Comparison of ENCODE assay signal across 8 cellular contexts in genomic region chrX:16671005-16671404, GRCh38. TPM values are rescaled to one million over a fixed set of nuclear protein-coding genes. Genes with fewer than 3 reads are reported as not detected.
DNase-seq lines count a peak whose midpoint lies in the region; ATAC-seq and TF ChIP-seq lines count a peak whose summit lies in the region.

No MANE protein-coding gene starts in this region.

- H3K27ac ChIP-seq in heart right ventricle (no peak overlapping the region), tibial nerve (no peak overlapping the region)

- H3K4me3 ChIP-seq in heart right ventricle (no peak overlapping the region), tibial nerve (no peak overlapping the region)

- ATAC-seq in heart right ventricle: no peak

- H3K9me3 ChIP-seq in heart right ventricle: no peaks in the 10 kb centered on the region
- H3K9me3 ChIP-seq in tibial nerve: no peaks in the 10 kb centered on the region

- H3K36me3 ChIP-seq in heart right ventricle (peaks cover 0 to 43% (median 0%) of the 10 kb centered on the region in 9 donors), tibial nerve (peaks cover 0 to 14% (median 0%) of the 10 kb centered on the region in 3 donors)

- DNase-seq in NCI-H82 (lab: John Stamatoyannopoulos, UW): peak; percentile 59
- DNase-seq in NCI-H82 treated with DMSO at 0.1 percent for 48 hours (lab: John Stamatoyannopoulos, UW; ENCODE audit: unreplicated experiment): no peak
- DNase-seq in activated CD4-positive, alpha-beta T cell treated with anti-CD3 and anti-CD28 coated beads, Interleukin-2, amount 10 ng/mL, durations not matched to agents 24 days and 14 days: peak; percentile 70
- no peak for DNase-seq in heart right ventricle
- DNase-seq in tibial nerve (ENCODE audit: low spot score in 2 of 2): peak in 1 of 2 donors; percentile 28
- no peak for DNase-seq in activated CD4-positive, CD25-positive, alpha-beta regulatory T cell treated with anti-CD3 and anti-CD28 coated beads, Interleukin-2, amount 50 U/mL, for 72 hours
- DNase-seq in activated effector memory CD4-positive, alpha-beta T cell treated with Interleukin-2 at 50 U/mL for 16 hours: no peak

- TF ChIP-seq CTCF in LNCAP (IDR thresholded peaks at IDR 0.05): peak; percentile 39; the same call in 1 of the 2 replicates
- peak in 7 of 9 donors; percentile 14 to 48 (median 40) for TF ChIP-seq CTCF in heart right ventricle (IDR thresholded peaks at IDR 0.05)
- TF ChIP-seq CTCF in tibial nerve (IDR thresholded peaks at IDR 0.05): peak in 3 of 5 experiments; percentile 18 to 40 (median 20)

- no peak for TF ChIP-seq EP300 in tibial nerve (IDR thresholded peaks at IDR 0.05)

- H3K27me3 ChIP-seq in heart right ventricle (peaks cover 0 to 32% (median 0%) of the 10 kb centered on the region in 7 donors), tibial nerve (peaks cover 0 to 13% of the 10 kb centered on the region in 2 donors)

- no peaks in the 10 kb centered on the region for H3K4me1 Mint-ChIP-seq in activated CD4-positive, alpha-beta T cell treated with anti-CD3 and anti-CD28 coated beads, Interleukin-2, amount 10 ng/mL, durations not matched to agents 24 days and 14 days

- intact Hi-C loops in activated CD4-positive, alpha-beta T cell treated with anti-CD3 and anti-CD28 coated beads, Interleukin-2, amount 10 ng/mL, durations not matched to agents 24 days and 14 days (cut with micrococcal nuclease): loop anchor here (2.0 to 10.0 kb wide), 2 partner anchors 226 to 546 kb away; partner anchors contain the start of gene GRPR
- intact Hi-C loops in heart right ventricle (cut with DNase I): loop anchor here in 1 of 10 donors (10.0 kb wide), 1 partner anchor 546 kb away; the partner anchor contains the start of gene GRPR

- H3K27ac Mint-ChIP-seq in activated CD4-positive, alpha-beta T cell treated with anti-CD3 and anti-CD28 coated beads, Interleukin-2, amount 10 ng/mL, durations not matched to agents 24 days and 14 days: no peak overlapping the region

- H3K4me1 ChIP-seq in heart right ventricle: no peaks in the 10 kb centered on the region
- no peaks in the 10 kb centered on the region for H3K4me1 ChIP-seq in tibial nerve

- no peak for TF ChIP-seq POLR2A in tibial nerve (IDR thresholded peaks at IDR 0.05)

- no peaks in the 10 kb centered on the region for H3K27me3 Mint-ChIP-seq in activated CD4-positive, alpha-beta T cell treated with anti-CD3 and anti-CD28 coated beads, Interleukin-2, amount 10 ng/mL, durations not matched to agents 24 days and 14 days

- peaks cover 2% of the 10 kb centered on the region for H3K36me3 Mint-ChIP-seq in activated CD4-positive, alpha-beta T cell treated with anti-CD3 and anti-CD28 coated beads, Interleukin-2, amount 10 ng/mL, durations not matched to agents 24 days and 14 days (ENCODE audit: low read depth)

- no peaks in the 10 kb centered on the region for H3K9me3 Mint-ChIP-seq in activated CD4-positive, alpha-beta T cell treated with anti-CD3 and anti-CD28 coated beads, Interleukin-2, amount 10 ng/mL, durations not matched to agents 24 days and 14 days

- no peak overlapping the region for H3K4me3 Mint-ChIP-seq in activated CD4-positive, alpha-beta T cell treated with anti-CD3 and anti-CD28 coated beads, Interleukin-2, amount 10 ng/mL, durations not matched to agents 24 days and 14 days

RNA-seq across cellular contexts. Expression of gene S100G, which starts 21.0 kb away (rescaled TPM):
- not detected in 2 replicates for total RNA-seq in activated CD4-positive, alpha-beta T cell treated with anti-CD3 and anti-CD28 coated beads, Interleukin-2, amount 10 ng/mL, durations not matched to agents 24 days and 14 days
- total RNA-seq in heart right ventricle (not detected), tibial nerve (not detected)
- not detected for polyA plus RNA-seq in heart right ventricle

RNA-seq across cellular contexts. Expression of gene CTPS2, which starts 41.5 kb away (rescaled TPM):
- 6.3 and 6.6 TPM in 2 replicates for total RNA-seq in activated CD4-positive, alpha-beta T cell treated with anti-CD3 and anti-CD28 coated beads, Interleukin-2, amount 10 ng/mL, durations not matched to agents 24 days and 14 days
- 1 to 10 TPM; 4.3 to 6.8 (median 5.2) TPM for total RNA-seq in heart right ventricle
- polyA plus RNA-seq in heart right ventricle: 10 to 100 TPM in 1 of 2 donors, 1 to 10 TPM in 1; 2.7 to 15.8 TPM
- total RNA-seq in tibial nerve: 10 to 100 TPM; 15.9 to 27.5 (median 18.7) TPM

RNA-seq across cellular contexts. Expression of gene SYAP1, which starts 48.4 kb away (rescaled TPM):
- 19.6 and 20.1 TPM in 2 replicates for total RNA-seq in activated CD4-positive, alpha-beta T cell treated with anti-CD3 and anti-CD28 coated beads, Interleukin-2, amount 10 ng/mL, durations not matched to agents 24 days and 14 days
- 10 to 100 TPM; 14.6 to 25.4 (median 17.5) TPM for total RNA-seq in heart right ventricle
- 10 to 100 TPM in 1 of 2 donors, 1 to 10 TPM in 1; 9.7 to 10.9 TPM for polyA plus RNA-seq in heart right ventricle
- 10 to 100 TPM; 10.6 to 22.6 (median 16.9) TPM for total RNA-seq in tibial nerve

Comparison
In these comparisons a context has a peak if more than half of its experiments do, and no peak if none do; other contexts are left out.
1. DNase-seq: peak in NCI-H82 (single experiment) and activated CD4-positive, alpha-beta T cell treated with anti-CD3 and anti-CD28 coated beads, Interleukin-2, amount 10 ng/mL, durations not matched to agents 24 days and 14 days (single experiment); none in NCI-H82 treated with DMSO at 0.1 percent for 48 hours (single experiment), heart right ventricle (0 of 2), activated CD4-positive, CD25-positive, alpha-beta regulatory T cell treated with anti-CD3 and anti-CD28 coated beads, Interleukin-2, amount 50 U/mL, for 72 hours (single experiment) and activated effector memory CD4-positive, alpha-beta T cell treated with Interleukin-2 at 50 U/mL for 16 hours (single experiment).
2. Peak in every context shown above with its lines, with median percentiles within 50 percentile points of each other: CTCF ChIP-seq.